In the genomic region with DNA sequence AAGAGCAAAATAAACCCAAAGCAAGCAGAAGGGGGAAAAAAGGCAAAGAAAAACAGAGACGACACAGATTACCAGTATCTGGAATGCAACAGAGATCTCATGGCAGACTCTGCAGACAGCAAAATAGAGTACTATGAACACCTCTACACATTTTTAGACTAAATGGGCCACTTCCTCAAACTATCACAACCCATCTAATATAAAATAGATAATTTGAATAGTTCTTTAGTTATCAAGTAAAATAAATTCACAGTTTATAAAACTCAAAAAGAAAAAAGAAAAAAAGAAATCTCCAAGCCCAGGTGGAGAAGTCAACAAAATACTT, we compare ENCODE assay signal across 14 cellular contexts. TPM values are rescaled to one million over a fixed set of nuclear protein-coding genes. Genes with fewer than 3 reads are reported as not detected.
DNase-seq lines count a peak whose midpoint lies in the region; ATAC-seq and TF ChIP-seq lines count a peak whose summit lies in the region.
"Had no signal": no experiment of that assay in that cellular context is flagged by ENCODE, and none has a peak within 500 bp of the region (broad histone marks: within the 10 kb centered on the region; RNA-seq: fewer than 3 reads in every experiment).

No MANE protein-coding gene starts in this region.

- no peaks in the 10 kb centered on the region for H3K36me3 ChIP-seq in CD4-positive, CD25-positive, alpha-beta regulatory T cell (ENCODE audit: control insufficient read depth, insufficient read depth, low read length)
- H3K36me3 ChIP-seq: pancreas, Peyer's patch, spleen, thoracic aorta had no signal

- no peaks in the 10 kb centered on the region for H3K27me3 Mint-ChIP-seq in CD4-positive, CD25-positive, alpha-beta regulatory T cell
- H3K27me3 Mint-ChIP-seq in activated CD4-positive, alpha-beta memory T cell treated with anti-CD3 and anti-CD28 coated beads, Interleukin-2, amount 10 ng/mL, durations not matched to agents 7 days and 5 days = no peaks in the 10 kb centered on the region

- H3K4me1 ChIP-seq in CD4-positive, CD25-positive, alpha-beta regulatory T cell (ENCODE audit: control insufficient read depth, insufficient read depth, low read length, poor library complexity, severe bottlenecking) = peaks cover 19% of the 10 kb centered on the region
- H3K4me1 ChIP-seq: pancreas had no signal

- no peak for DNase-seq in CD4-positive, CD25-positive, alpha-beta regulatory T cell
- no peak for DNase-seq in activated CD4-positive, alpha-beta memory T cell treated with anti-CD3 and anti-CD28 coated beads, Interleukin-2, amount 10 ng/mL, durations not matched to agents 7 days and 5 days
- DNase-seq in GM10248 (ENCODE audit: extremely low spot score) (no peak), glomerular visceral epithelial cell (ENCODE audit: extremely low spot score) (no peak), OCI-M2 (lab: John Stamatoyannopoulos, UW; ENCODE audit: unreplicated experiment) (no peak), NCI-H526 (lab: John Stamatoyannopoulos, UW) (no peak)
- DNase-seq: NCI-H1092, NCI-H345, pancreas, Peyer's patch, spleen had no signal

- no peaks in the 10 kb centered on the region for H3K27me3 ChIP-seq in CD4-positive, CD25-positive, alpha-beta regulatory T cell (ENCODE audit: control insufficient read depth, insufficient read depth, low read length)
- H3K27me3 ChIP-seq: pancreas, Peyer's patch, spleen had no signal

- CTCF ChIA-PET in activated CD4-positive, alpha-beta memory T cell treated with anti-CD3 and anti-CD28 coated beads, Interleukin-2, amount 10 ng/mL, durations not matched to agents 7 days and 5 days (lab: Charles Lee) = no interaction called here
- CTCF ChIA-PET in GM10248 (lab: Yijun Ruan, JAX) = interaction anchor here (1.6 to 1.7 kb wide), 2 partner anchors 9 to 228 kb away, joined by 3 to 5 read pairs; no protein-coding TSS in a partner anchor

- H3K9me3 Mint-ChIP-seq in CD4-positive, CD25-positive, alpha-beta regulatory T cell = peaks cover 0 to 4% (median 2%) of the 10 kb centered on the region in 7 donors
- no peaks in the 10 kb centered on the region for H3K9me3 Mint-ChIP-seq in activated CD4-positive, alpha-beta memory T cell treated with anti-CD3 and anti-CD28 coated beads, Interleukin-2, amount 10 ng/mL, durations not matched to agents 7 days and 5 days

- H3K27ac ChIP-seq in CD4-positive, CD25-positive, alpha-beta regulatory T cell (ENCODE audit: insufficient read depth, low read length, poor library complexity, severe bottlenecking) = no peak overlapping the region
- H3K27ac ChIP-seq: pancreas, Peyer's patch, thoracic aorta had no signal

- TF ChIP-seq CTCF in GM10248 (IDR thresholded peaks at IDR 0.05; ENCODE audit: control extremely low read depth, extremely low read depth, low read depth, missing control alignments) = no peak

- POLR2A ChIA-PET in activated CD4-positive, alpha-beta memory T cell treated with anti-CD3 and anti-CD28 coated beads, Interleukin-2, amount 10 ng/mL, durations not matched to agents 7 days and 5 days (lab: Charles Lee) = no interaction called here
- POLR2A ChIA-PET in GM10248 (lab: Yijun Ruan, JAX) = no interaction called here

- H3K27ac Mint-ChIP-seq in CD4-positive, CD25-positive, alpha-beta regulatory T cell = peak overlapping the region in 1 of 3 donors; percentile 70
- peak overlapping the region; percentile 50 for H3K27ac Mint-ChIP-seq in activated CD4-positive, alpha-beta memory T cell treated with anti-CD3 and anti-CD28 coated beads, Interleukin-2, amount 10 ng/mL, durations not matched to agents 7 days and 5 days

- no peaks in the 10 kb centered on the region for H3K36me3 Mint-ChIP-seq in CD4-positive, CD25-positive, alpha-beta regulatory T cell
- peaks cover 7% of the 10 kb centered on the region for H3K36me3 Mint-ChIP-seq in activated CD4-positive, alpha-beta memory T cell treated with anti-CD3 and anti-CD28 coated beads, Interleukin-2, amount 10 ng/mL, durations not matched to agents 7 days and 5 days (ENCODE audit: low read depth)

- H3K4me1 Mint-ChIP-seq in CD4-positive, CD25-positive, alpha-beta regulatory T cell = peaks cover 37 to 56% (median 50%) of the 10 kb centered on the region in 4 donors
- peaks cover 51% of the 10 kb centered on the region for H3K4me1 Mint-ChIP-seq in activated CD4-positive, alpha-beta memory T cell treated with anti-CD3 and anti-CD28 coated beads, Interleukin-2, amount 10 ng/mL, durations not matched to agents 7 days and 5 days

- no peak for ATAC-seq in CD4-positive, CD25-positive, alpha-beta regulatory T cell (ENCODE audit: low read depth in 2 of 2)
- ATAC-seq in GM19452 (IDR thresholded peaks at IDR 0.05; ENCODE audit: unreplicated experiment) (peak; percentile 26), HG02938 (IDR thresholded peaks at IDR 0.05; ENCODE audit: unreplicated experiment) (peak; percentile 41)
- ATAC-seq: pancreas had no signal

- H3K9me3 ChIP-seq in CD4-positive, CD25-positive, alpha-beta regulatory T cell (ENCODE audit: control insufficient read depth in 2 of 2, low read length in 2 of 2) = no peaks in the 10 kb centered on the region
- H3K9me3 ChIP-seq: pancreas, Peyer's patch, thoracic aorta had no signal

- peak overlapping the region; percentile 49 for H3K4me3 ChIP-seq in CD4-positive, CD25-positive, alpha-beta regulatory T cell (ENCODE audit: low read depth, low read length)
- H3K4me3 ChIP-seq: pancreas, Peyer's patch, thoracic aorta had no signal

- H3K4me3 Mint-ChIP-seq in CD4-positive, CD25-positive, alpha-beta regulatory T cell = peak overlapping the region in 1 of 4 donors; percentile 75
- H3K4me3 Mint-ChIP-seq in activated CD4-positive, alpha-beta memory T cell treated with anti-CD3 and anti-CD28 coated beads, Interleukin-2, amount 10 ng/mL, durations not matched to agents 7 days and 5 days = peak overlapping the region; percentile 48

RNA-seq across cellular contexts. Expression of gene SESTD1, which starts 16.6 kb away (rescaled TPM):
- total RNA-seq in CD4-positive, CD25-positive, alpha-beta regulatory T cell = 7.3 TPM
- polyA plus RNA-seq in CD4-positive, CD25-positive, alpha-beta regulatory T cell = 1 to 10 TPM in 3 of 4 donors, under 1 TPM in 1; 0.63 to 7.2 (median 2.1) TPM
- total RNA-seq in activated CD4-positive, alpha-beta memory T cell treated with anti-CD3 and anti-CD28 coated beads, Interleukin-2, amount 10 ng/mL, durations not matched to agents 7 days and 5 days = 10 to 100 TPM; 13.8 to 14.7 TPM

Comparison
In these comparisons a context has a peak if more than half of its experiments do, and no peak if none do; other contexts are left out.
1. ATAC-seq: peak in GM19452 (single experiment) and HG02938 (single experiment); none in CD4-positive, CD25-positive, alpha-beta regulatory T cell (0 of 2).